Comparison of ENCODE assay signal across 14 cellular contexts in the genomic region with DNA sequence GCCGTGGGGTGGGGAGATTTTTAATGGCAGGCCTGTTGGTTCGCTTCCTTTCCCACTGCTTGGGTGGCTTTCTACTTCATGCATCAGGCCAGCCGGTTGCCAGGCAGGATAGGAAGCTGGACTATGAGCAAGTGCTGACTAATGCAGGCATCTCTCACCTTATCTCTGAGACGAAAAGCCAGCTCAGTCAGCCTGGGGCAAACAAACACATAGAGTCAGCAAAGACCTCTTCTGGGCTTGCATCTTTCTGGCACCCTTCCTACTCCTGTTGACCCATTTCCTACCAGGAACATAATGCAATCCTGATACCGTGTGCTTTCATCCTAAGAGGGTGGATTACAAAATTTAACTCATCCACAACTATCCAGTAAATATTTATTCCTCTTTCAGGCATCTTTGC.
A peak's percentile ranks its signal among the peaks of the same experiment; 100 is the strongest.
DNase-seq lines count a peak whose midpoint lies in the region; ATAC-seq, FAIRE-seq and TF ChIP-seq lines count a peak whose summit lies in the region.
"Had no signal": no experiment of that assay in that cellular context is flagged by ENCODE, and none has a peak within 500 bp of the region (broad histone marks: within the 10 kb centered on the region; RNA-seq: fewer than 3 reads in every experiment).

No MANE protein-coding gene starts in this region.

- H3K36me3 ChIP-seq in right atrium auricular region (no peaks in the 10 kb centered on the region), hepatocyte (replicated peaks; ENCODE audit: insufficient read depth, low read depth) (no peaks in the 10 kb centered on the region), upper lobe of right lung (no peaks in the 10 kb centered on the region)
- H3K36me3 ChIP-seq: spleen, tibial nerve had no signal

- H3K27me3 ChIP-seq in right atrium auricular region (no peaks in the 10 kb centered on the region), hepatocyte (no peaks in the 10 kb centered on the region), upper lobe of right lung (no peaks in the 10 kb centered on the region)
- H3K27me3 ChIP-seq: tibial nerve had no signal

- peak; percentile 37 for DNase-seq in Right ventricle myocardium superior
- no peak for DNase-seq in right atrium auricular region (ENCODE audit: low spot score)
- peak; percentile 49 for DNase-seq in astrocyte of the cerebellum (ENCODE audit: low read depth)
- DNase-seq in hepatocyte (ENCODE audit: low spot score) = peak; percentile 87
- no peak for DNase-seq in GM19239 (ENCODE audit: insufficient read length, low spot score)
- no peak for DNase-seq in sciatic nerve (ENCODE audit: low spot score)
- DNase-seq in upper lobe of right lung = no peak
- DNase-seq: activated effector memory CD4-positive, alpha-beta T cell treated with anti-CD3 and anti-CD28 coated beads, Interleukin-2, amount 50 U/mL, for 16 hours; DMS 273 treated with DMSO at 0.1 percent for 48 hours; NCI-H526 treated with DMSO at 0.1 percent for 48 hours; spleen had no signal

- H3K4me1 ChIP-seq in right atrium auricular region = no peaks in the 10 kb centered on the region
- peaks cover 7% of the 10 kb centered on the region for H3K4me1 ChIP-seq in hepatocyte (ENCODE audit: insufficient read depth)
- no peaks in the 10 kb centered on the region for H3K4me1 ChIP-seq in upper lobe of right lung
- H3K4me1 ChIP-seq: tibial nerve had no signal

- H3K4me2 ChIP-seq in hepatocyte = no peak overlapping the region

- H3K9me3 ChIP-seq in right atrium auricular region = no peaks in the 10 kb centered on the region
- no peaks in the 10 kb centered on the region for H3K9me3 ChIP-seq in hepatocyte (ENCODE audit: low read depth)
- no peaks in the 10 kb centered on the region for H3K9me3 ChIP-seq in upper lobe of right lung
- H3K9me3 ChIP-seq: spleen, tibial nerve had no signal

- 12% methylated on average over 5 of the region's 5 CpGs for WGBS in hepatocyte (ENCODE audit: low lambda C conversion rate, missing lambda C conversion rate)

- H3K4me3 ChIP-seq in right atrium auricular region (no peak overlapping the region), astrocyte of the cerebellum (ENCODE audit: low read depth, low read length) (no peak overlapping the region), hepatocyte (no peak overlapping the region), upper lobe of right lung (no peak overlapping the region)
- H3K4me3 ChIP-seq: GM12878, spleen, tibial nerve had no signal

- in situ Hi-C loops in astrocyte of the cerebellum (cut with HindIII; ENCODE audit: low sequenced_read_pairs) = no loop called here

- TF ChIP-seq CTCF in right atrium auricular region (IDR thresholded peaks at IDR 0.05) = no peak
- no peak for TF ChIP-seq CTCF in astrocyte of the cerebellum (IDR thresholded peaks at IDR 0.05; ENCODE audit: low read depth, low read length, missing control alignments)
- no peak for TF ChIP-seq CTCF in hepatocyte (IDR thresholded peaks at IDR 0.05; ENCODE audit: poor library complexity)
- no peak for TF ChIP-seq CTCF in upper lobe of right lung (IDR thresholded peaks at IDR 0.05)

- no peaks in the 10 kb centered on the region for H3K79me2 ChIP-seq in hepatocyte

- H3K9me2 ChIP-seq in hepatocyte (replicated peaks; ENCODE audit: insufficient read depth) = no peaks in the 10 kb centered on the region

- no peaks in the 10 kb centered on the region for H4K20me1 ChIP-seq in hepatocyte (ENCODE audit: insufficient read depth, poor library complexity, severe bottlenecking)

- H2AFZ ChIP-seq in hepatocyte = no peak overlapping the region

- ATAC-seq in Right ventricle myocardium superior (ENCODE audit: poor library complexity) = peak; percentile 57
- no peak for ATAC-seq in sciatic nerve
- no peak for ATAC-seq in GM21825 (IDR thresholded peaks at IDR 0.05; ENCODE audit: unreplicated experiment)
- ATAC-seq in upper lobe of right lung = no peak
- ATAC-seq: GM12878 had no signal

- intact Hi-C loops in Right ventricle myocardium superior (cut with DNase I) (no loop called here), sciatic nerve (cut with DNase I) (no loop called here), upper lobe of right lung (cut with DNase I) (no loop called here)

- no peak for FAIRE-seq in GM19239 (lab: Jason Lieb, UNC)
- FAIRE-seq: GM12878 had no signal

- H3K27ac ChIP-seq in right atrium auricular region (no peak overlapping the region), hepatocyte (no peak overlapping the region), upper lobe of right lung (no peak overlapping the region)
- H3K27ac ChIP-seq: spleen, tibial nerve had no signal

Comparison
In these comparisons a context has a peak if more than half of its experiments do, and no peak if none do; other contexts are left out.
1. DNase-seq: peak in Right ventricle myocardium superior (single experiment), astrocyte of the cerebellum (single experiment) and hepatocyte (single experiment); none in right atrium auricular region (single experiment), GM19239 (single experiment), sciatic nerve (single experiment) and upper lobe of right lung (single experiment).